In genomic region chr21:44416193-44416592, GRCh38 we compare ENCODE assay signal across 19 cellular contexts. TPM values are rescaled to one million over a fixed set of nuclear protein-coding genes. Genes with fewer than 3 reads are reported as not detected.
A peak's percentile ranks its signal among the peaks of the same experiment; 100 is the strongest.
DNase-seq lines count a peak whose midpoint lies in the region; ATAC-seq and TF ChIP-seq lines count a peak whose summit lies in the region.
"Had no signal": no experiment of that assay in that cellular context is flagged by ENCODE, and none has a peak within 500 bp of the region (broad histone marks: within the 10 kb centered on the region; RNA-seq: fewer than 3 reads in every experiment).

No MANE protein-coding gene starts in this region.

- no peak overlapping the region for H3K4me3 Mint-ChIP-seq in activated T-cell treated with anti-CD3 and anti-CD28 coated beads, Interleukin-2, amount 50 U/mL, for 72 hours
- H3K4me3 Mint-ChIP-seq: CD8-positive, alpha-beta memory T cell had no signal

- no peaks in the 10 kb centered on the region for H3K4me1 ChIP-seq in spleen

- H3K27ac Mint-ChIP-seq in activated T-cell treated with anti-CD3 and anti-CD28 coated beads, Interleukin-2, amount 50 U/mL, for 72 hours: no peak overlapping the region
- H3K27ac Mint-ChIP-seq: CD8-positive, alpha-beta memory T cell had no signal

- H3K9me3 ChIP-seq in spleen: no peaks in the 10 kb centered on the region

- peak; percentile 6 for DNase-seq in activated T-cell treated with anti-CD3 and anti-CD28 coated beads, Interleukin-2, amount 50 U/mL, for 1 hour
- no peak for DNase-seq in activated T-cell treated with anti-CD3 and anti-CD28 coated beads, Interleukin-2, amount 50 U/mL, for 72 hours
- DNase-seq in H7: peak; percentile 15
- DNase-seq in left lobe of liver (ENCODE audit: low spot score): peak; percentile 41
- DNase-seq in spleen: peak; percentile 19
- DNase-seq in NCI-H1694 treated with DMSO at 0.1 percent for 48 hours (lab: John Stamatoyannopoulos, UW): no peak
- DNase-seq: CD8-positive, alpha-beta memory T cell; DMS79 treated with DMSO at 0.1 percent for 48 hours; HCEC 1CT; NCI-H1105 treated with DMSO at 0.1 percent for 48 hours; NCI-H1930; NCI-H446; NCI-H69 had no signal

- no peaks in the 10 kb centered on the region for H3K27me3 Mint-ChIP-seq in activated T-cell treated with anti-CD3 and anti-CD28 coated beads, Interleukin-2, amount 50 U/mL, for 72 hours (ENCODE audit: low read depth)

- H3K27ac ChIP-seq in spleen: no peak overlapping the region
- H3K27ac ChIP-seq: BLaER1 treated with 17β-estradiol and CSF1 and Interleukin-3, amounts not matched to agents 10 nM and 100 nM; HL-60 had no signal

- TF ChIP-seq POLR2A in spleen (IDR thresholded peaks at IDR 0.05): no peak

- H3K4me3 ChIP-seq in H7 (ENCODE audit: insufficient read depth, low read depth, low read length) (no peak overlapping the region), spleen (no peak overlapping the region)

- no peaks in the 10 kb centered on the region for H3K4me1 Mint-ChIP-seq in activated T-cell treated with anti-CD3 and anti-CD28 coated beads, Interleukin-2, amount 50 U/mL, for 72 hours (ENCODE audit: low read depth)
- H3K4me1 Mint-ChIP-seq: CD8-positive, alpha-beta memory T cell had no signal

- peaks cover 4 to 6% of the 10 kb centered on the region in 2 donors for H3K9me3 Mint-ChIP-seq in activated T-cell treated with anti-CD3 and anti-CD28 coated beads, Interleukin-2, amount 50 U/mL, for 72 hours
- H3K9me3 Mint-ChIP-seq: CD8-positive, alpha-beta memory T cell had no signal

- H3K27me3 ChIP-seq in H7 (ENCODE audit: control insufficient read depth, insufficient read depth, low read length) (no peaks in the 10 kb centered on the region), spleen (replicated peaks in 1 of 7) (no peaks in the 10 kb centered on the region)
- H3K27me3 ChIP-seq: BLaER1 treated with 17β-estradiol and CSF1 and Interleukin-3, amounts not matched to agents 10 nM and 100 nM had no signal

- ATAC-seq in activated T-cell treated with anti-CD3 and anti-CD28 coated beads, Interleukin-2, amount 50 U/mL, for 72 hours (replicated peaks in 1 of 2): no peak
- ATAC-seq in left lobe of liver (no peak), HG02623 (IDR thresholded peaks at IDR 0.05; ENCODE audit: unreplicated experiment) (no peak), esophagus mucosa (no peak)

- TF ChIP-seq CTCF in spleen (IDR thresholded peaks at IDR 0.05 in 8 of 11, conservative IDR thresholded peaks at IDR 0.05 in 3 of 11): no peak

- H3K36me3 ChIP-seq in H7 (replicated peaks; ENCODE audit: control insufficient read depth, insufficient read depth, low read length) (no peaks in the 10 kb centered on the region), spleen (peaks cover 0 to 72% (median 26%) of the 10 kb centered on the region in 6 donors)

- intact Hi-C loops in spleen (cut with DNase I; ENCODE audit: low total_unique reads): no loop called here

- WGBS in spleen, 5 donors: 67 to 83% (median 79%) methylated on average over 7 to 8 of the region's 8 CpGs

- H3K36me3 Mint-ChIP-seq in activated T-cell treated with anti-CD3 and anti-CD28 coated beads, Interleukin-2, amount 50 U/mL, for 72 hours (ENCODE audit: insufficient read depth in 2 of 2): peaks cover 1 to 5% of the 10 kb centered on the region in 2 donors

RNA-seq across cellular contexts. Expression of gene LRRC3, which starts 39.1 kb away (rescaled TPM):
- 1 to 10 TPM; 2.8 to 3.8 TPM for total RNA-seq in activated T-cell treated with anti-CD3 and anti-CD28 coated beads, Interleukin-2, amount 50 U/mL, for 72 hours
- total RNA-seq in H7 (2014; rRNA removed; shearing (Covaris generic)): 3.8 and 4.6 TPM in 2 replicates
- total RNA-seq in left lobe of liver: 22.0 TPM
- 1 to 10 TPM; 1.3 to 4.9 (median 3.4) TPM for total RNA-seq in spleen
- under 1 TPM; 0.24 to 0.86 (median 0.26) TPM for polyA plus RNA-seq in spleen
- total RNA-seq in esophagus mucosa: 0.72 TPM
- total RNA-seq: LHCN-M2, OCI-LY7 had no signal

Comparison
In these comparisons a context has a peak if more than half of its experiments do, and no peak if none do; other contexts are left out.
1. DNase-seq: peak in activated T-cell treated with anti-CD3 and anti-CD28 coated beads, Interleukin-2, amount 50 U/mL, for 1 hour (single experiment), H7 (single experiment), left lobe of liver (single experiment) and spleen (single experiment); none in activated T-cell treated with anti-CD3 and anti-CD28 coated beads, Interleukin-2, amount 50 U/mL, for 72 hours (0 of 2) and NCI-H1694 treated with DMSO at 0.1 percent for 48 hours (single experiment).